24 cellular contexts compared by ENCODE assay signal in the genomic region with DNA sequence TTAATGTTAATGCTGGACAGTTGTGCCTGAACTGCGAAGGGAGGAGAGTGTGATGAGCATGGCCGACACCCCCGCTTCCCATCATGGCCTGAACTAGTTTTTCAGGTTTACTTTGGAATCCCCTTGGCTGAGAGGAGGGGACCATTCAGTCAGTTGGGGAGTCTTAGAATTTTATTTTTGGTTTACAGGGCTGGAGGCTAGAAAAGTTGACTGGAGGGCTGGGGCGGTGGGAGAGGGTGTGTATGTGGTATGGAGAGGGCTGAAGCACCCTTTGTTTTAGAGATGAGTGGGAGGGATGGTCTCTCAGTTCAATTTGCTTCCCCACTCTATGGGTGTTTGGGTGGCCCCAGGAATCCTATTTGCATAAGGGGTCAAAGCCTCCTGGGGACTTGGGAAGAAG.
DNase-seq lines count a peak whose midpoint lies in the region; ATAC-seq, FAIRE-seq and TF ChIP-seq lines count a peak whose summit lies in the region.
"Had no signal": no experiment of that assay in that cellular context is flagged by ENCODE, and none has a peak within 500 bp of the region (broad histone marks: within the 10 kb centered on the region; RNA-seq: fewer than 3 reads in every experiment).

No MANE protein-coding gene starts in this region.

- H3K36me3 ChIP-seq in HAP-1 (replicated peaks) = no peaks in the 10 kb centered on the region
- H3K36me3 ChIP-seq in OCI-LY3 (replicated peaks; ENCODE audit: low read depth, low read length) = no peaks in the 10 kb centered on the region
- no peaks in the 10 kb centered on the region for H3K36me3 ChIP-seq in iPS-18a (ENCODE audit: control insufficient read depth, low read depth, low read length)
- no peaks in the 10 kb centered on the region for H3K36me3 ChIP-seq in parathyroid adenoma (ENCODE audit: control insufficient read depth, insufficient read depth, low read length)
- H3K36me3 ChIP-seq: BE2C, heart right ventricle had no signal

- H3K27ac ChIP-seq in OCI-LY3 (ENCODE audit: low read length) (no peak overlapping the region), iPS-18a (ENCODE audit: low read length) (peak overlapping the region; percentile 86), parathyroid adenoma (no peak overlapping the region)
- H3K27ac ChIP-seq: heart right ventricle, testis had no signal

- no peak for FAIRE-seq in H54 (lab: Jason Lieb, UNC)
- FAIRE-seq: colon had no signal

- H3K9ac ChIP-seq in OCI-LY3 (ENCODE audit: low read length) (no peak overlapping the region), iPS-18a (ENCODE audit: low read length) (peak overlapping the region; percentile 38), parathyroid adenoma (no peak overlapping the region)

- H3K4me1 ChIP-seq in HAP-1 (peaks cover 41% of the 10 kb centered on the region), OCI-LY3 (ENCODE audit: low read length) (peaks cover 49% of the 10 kb centered on the region), iPS-18a (ENCODE audit: control insufficient read depth, low read depth, low read length) (peaks cover 42% of the 10 kb centered on the region), parathyroid adenoma (no peaks in the 10 kb centered on the region)
- H3K4me1 ChIP-seq: heart right ventricle, testis had no signal

- in situ Hi-C loops in HAP-1 (cut with MboI; ENCODE audit: low sequenced_read_pairs) = no loop called here

- no peak overlapping the region for H3K4me3 ChIP-seq in HAP-1
- H3K4me3 ChIP-seq in OCI-LY3 (ENCODE audit: low read length) = no peak overlapping the region
- peak overlapping the region; percentile 32 for H3K4me3 ChIP-seq in iPS-18a (ENCODE audit: low read length)
- no peak overlapping the region for H3K4me3 ChIP-seq in parathyroid adenoma (ENCODE audit: low read depth, low read length)
- H3K4me3 ChIP-seq: heart right ventricle, testis had no signal

- no peak for TF ChIP-seq POLR2A in H54 (IDR thresholded peaks at IDR 0.05; ENCODE audit: low read depth, low read length)

- H3K27me3 ChIP-seq in HAP-1 (ENCODE audit: low read depth) (no peaks in the 10 kb centered on the region), OCI-LY3 (ENCODE audit: low read depth, low read length) (no peaks in the 10 kb centered on the region), iPS-18a (ENCODE audit: control insufficient read depth, insufficient read depth, low read length) (no peaks in the 10 kb centered on the region), parathyroid adenoma (ENCODE audit: control insufficient read depth, insufficient read depth, low read length) (no peaks in the 10 kb centered on the region)
- H3K27me3 ChIP-seq: BE2C, heart right ventricle, testis had no signal

- H3K9me3 ChIP-seq in HAP-1 = no peaks in the 10 kb centered on the region
- H3K9me3 ChIP-seq in OCI-LY3 (ENCODE audit: insufficient read depth, low read length) = no peaks in the 10 kb centered on the region
- H3K9me3 ChIP-seq in iPS-18a (ENCODE audit: control insufficient read depth, low read depth, low read length) = no peaks in the 10 kb centered on the region
- H3K9me3 ChIP-seq in parathyroid adenoma (ENCODE audit: control insufficient read depth, low read length) = no peaks in the 10 kb centered on the region
- H3K9me3 ChIP-seq: BE2C, testis had no signal

- H3K4me2 ChIP-seq in OCI-LY3 (ENCODE audit: low read length) (peak overlapping the region; percentile 7; the same call in 1 of the 2 replicates), parathyroid adenoma (ENCODE audit: low read length) (no peak overlapping the region)

- TF ChIP-seq CTCF in OCI-LY3 (IDR thresholded peaks at IDR 0.05; ENCODE audit: low read depth, low read length) = no peak
- TF ChIP-seq CTCF in parathyroid adenoma (IDR thresholded peaks at IDR 0.05) = no peak

- ATAC-seq in HG03280 (IDR thresholded peaks at IDR 0.05; ENCODE audit: unreplicated experiment) = no peak
- ATAC-seq: heart right ventricle; left lobe of liver; stimulated activated naive CD8-positive, alpha-beta T cell treated with anti-CD3 and anti-CD28 coated beads, Interleukin-15, Interleukin-2, amounts not matched to agents 100 U/mL and 50 U/mL, for 24 hours had no signal

- H4K20me1 ChIP-seq in OCI-LY3 (ENCODE audit: insufficient read depth, low read length) = no peaks in the 10 kb centered on the region

- no peaks in the 10 kb centered on the region for H3K79me2 ChIP-seq in OCI-LY3 (ENCODE audit: low read length)
- no peaks in the 10 kb centered on the region for H3K79me2 ChIP-seq in parathyroid adenoma

- H2AFZ ChIP-seq in OCI-LY3 (ENCODE audit: low read depth, low read length) (no peak overlapping the region), parathyroid adenoma (peak overlapping the region; percentile 68)

- peak; percentile 39 to 61 for DNase-seq in HAP-1 (ENCODE audit: low spot score in 2 of 2)
- no peak for DNase-seq in T-helper 1 cell
- no peak for DNase-seq in H54 (ENCODE audit: insufficient read length, low spot score)
- DNase-seq: ACHN; activated CD4-positive, alpha-beta T cell treated with anti-CD3 and anti-CD28 coated beads, Interleukin-2, amount 50 U/mL, for 4 hours; activated naive CD4-positive, alpha-beta T cell treated with anti-CD3 and anti-CD28 coated beads, Interleukin-2, amount 10 ng/mL, durations not matched to agents 7 days and 5 days; amniotic stem cell; BE2C; DMS53; effector memory CD4-positive, alpha-beta T cell; HCEC 1CT; heart right ventricle; immature natural killer cell; NCI-H187; stimulated activated naive CD8-positive, alpha-beta T cell treated with anti-CD3 and anti-CD28 coated beads, Interleukin-15, Interleukin-2, amounts not matched to agents 100 U/mL and 50 U/mL, for 24 hours; SW 1271; T1000; testis had no signal

Comparison
In these comparisons a context has a peak if more than half of its experiments do, and no peak if none do; other contexts are left out.
1. DNase-seq: peak in HAP-1 (2 of 2); none in T-helper 1 cell (0 of 5) and H54 (single experiment).